8 cellular contexts compared by ENCODE assay signal in genomic region chr5:149434162-149435014, GRCh38. TPM values are rescaled to one million over a fixed set of nuclear protein-coding genes. Genes with fewer than 3 reads are reported as not detected.
DNase-seq lines count a peak whose midpoint lies in the region; ATAC-seq and TF ChIP-seq lines count a peak whose summit lies in the region.

No MANE protein-coding gene starts in this region.

- no peak overlapping the region for H3K4me3 Mint-ChIP-seq in nephron progenitor cell

- DNase-seq in AG08396 (ENCODE audit: low spot score), result peak; percentile 77
- peak; percentile 48 for DNase-seq in GM19238 (ENCODE audit: insufficient read length, low spot score)
- peak; percentile 48 for DNase-seq in NCI-H748 (lab: John Stamatoyannopoulos, UW; ENCODE audit: unreplicated experiment)
- DNase-seq in activated CD8-positive, alpha-beta memory T cell treated with anti-CD3 and anti-CD28 coated beads for 1 hour (ENCODE audit: extremely low read depth in 1 of 2, low read depth in 1 of 2), result peak; percentile 8 to 22
- DNase-seq in epidermal melanocyte (ENCODE audit: insufficient read length, low spot score), result peak; percentile 88
- DNase-seq in nephron progenitor cell, result peak; percentile 79
- DNase-seq in thoracic aorta (ENCODE audit: low spot score), result peak; percentile 73

- no peaks in the 10 kb centered on the region for H3K27me3 ChIP-seq in thoracic aorta (replicated peaks; ENCODE audit: insufficient read depth)

- peaks cover 51% of the 10 kb centered on the region for H3K4me1 Mint-ChIP-seq in nephron progenitor cell

- no peak overlapping the region for H3K4me3 ChIP-seq in thoracic aorta

- peaks cover 8% of the 10 kb centered on the region for H3K36me3 ChIP-seq in thoracic aorta

- peaks cover 4% of the 10 kb centered on the region for H3K36me3 Mint-ChIP-seq in nephron progenitor cell (ENCODE audit: low read depth)

- H3K27ac Mint-ChIP-seq in nephron progenitor cell, result peak overlapping the region; percentile 36

- H3K27ac ChIP-seq in thoracic aorta, result peak overlapping the region; percentile 96 to 97

- no peaks in the 10 kb centered on the region for H3K9me3 Mint-ChIP-seq in nephron progenitor cell

- H3K9me3 ChIP-seq in thoracic aorta, result no peaks in the 10 kb centered on the region

- TF ChIP-seq CTCF in nephron progenitor cell (IDR thresholded peaks at IDR 0.05) (peak; percentile 97), thoracic aorta (IDR thresholded peaks at IDR 0.05) (peak; percentile 80)

- peaks cover 10% of the 10 kb centered on the region for H3K27me3 Mint-ChIP-seq in nephron progenitor cell (ENCODE audit: low read depth, poor library complexity)

- ATAC-seq in thoracic aorta (ENCODE audit: insufficient number of reproducible peaks, low FRiP score, low read depth) (no peak), HG02884 (IDR thresholded peaks at IDR 0.05; ENCODE audit: unreplicated experiment) (no peak)

- H3K4me1 ChIP-seq in thoracic aorta (ENCODE audit: control insufficient read depth in 1 of 2, low read depth in 2 of 2), result peaks cover 0 to 19% of the 10 kb centered on the region in 2 donors

RNA-seq across cellular contexts. Expression of gene IL17B, which starts 55.3 kb away (rescaled TPM):
- total RNA-seq in thoracic aorta, result 1 to 10 TPM; 1.9 to 7.1 TPM

Comparison
In these comparisons a context has a peak if more than half of its experiments do, and no peak if none do; other contexts are left out.
1. DNase-seq: peak in every context shown above with its lines; median percentile 88 in epidermal melanocyte; 79 in nephron progenitor cell; 77 in AG08396; 73 in thoracic aorta; 48 in GM19238; 48 in NCI-H748; 15 in activated CD8-positive, alpha-beta memory T cell treated with anti-CD3 and anti-CD28 coated beads for 1 hour.